1 cellular context compared by ENCODE assay signal in genomic region chr1:36099681-36100341, GRCh38.
TF ChIP-seq lines count a peak whose summit lies in the region.

No MANE protein-coding gene starts in this region.

TF ChIP-seq in K562, 482 proteins besides CTCF, POLR2A, EP300 and RAD21 (continued from another document and continues in another):
- TF ChIP-seq, protein P1, sequence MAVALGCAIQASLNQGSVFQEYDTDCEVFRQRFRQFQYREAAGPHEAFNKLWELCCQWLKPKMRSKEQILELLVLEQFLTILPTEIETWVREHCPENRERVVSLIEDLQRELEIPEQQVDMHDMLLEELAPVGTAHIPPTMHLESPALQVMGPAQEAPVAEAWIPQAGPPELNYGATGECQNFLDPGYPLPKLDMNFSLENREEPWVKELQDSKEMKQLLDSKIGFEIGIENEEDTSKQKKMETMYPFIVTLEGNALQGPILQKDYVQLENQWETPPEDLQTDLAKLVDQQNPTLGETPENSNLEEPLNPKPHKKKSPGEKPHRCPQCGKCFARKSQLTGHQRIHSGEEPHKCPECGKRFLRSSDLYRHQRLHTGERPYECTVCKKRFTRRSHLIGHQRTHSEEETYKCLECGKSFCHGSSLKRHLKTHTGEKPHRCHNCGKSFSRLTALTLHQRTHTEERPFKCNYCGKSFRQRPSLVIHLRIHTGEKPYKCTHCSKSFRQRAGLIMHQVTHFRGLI (CRISPR knock-in tag; IDR thresholded peaks at IDR 0.05), result no peak
- TF ChIP-seq BMI1 (IDR thresholded peaks at IDR 0.05; ENCODE audit: low read length) (no peak), ZNF12 (CRISPR knock-in tag; IDR thresholded peaks at IDR 0.05) (0 out of 2 replicates have a peak, but pooled peaks have one; percentile 48), HLTF (IDR thresholded peaks at IDR 0.05) (peak; percentile 81), ZNF217 (CRISPR knock-in tag; IDR thresholded peaks at IDR 0.05) (no peak), ZBTB9 (CRISPR knock-in tag; IDR thresholded peaks at IDR 0.05) (no peak), ZEB2 (IDR thresholded peaks at IDR 0.05) (peak; percentile 87), XRCC3 (IDR thresholded peaks at IDR 0.05) (no peak), BCOR (IDR thresholded peaks at IDR 0.05) (peak; percentile 54; the same call in 1 of the 2 replicates), ZNF146 (CRISPR knock-in tag; IDR thresholded peaks at IDR 0.05; ENCODE audit: unreplicated experiment) (no peak), NFYB (IDR thresholded peaks at IDR 0.05; ENCODE audit: extremely low read depth, insufficient read length) (no peak), NR2C2 (CRISPR knock-in tag; IDR thresholded peaks at IDR 0.05) (peak; percentile 65; the same call in 1 of the 2 replicates), NR2C2 (tag; IDR thresholded peaks at IDR 0.05) (peak; percentile 57; the same call in 1 of the 2 replicates), XRCC5 (IDR thresholded peaks at IDR 0.05; ENCODE audit: low read depth, low read length) (peak; percentile 69; the same call in 1 of the 2 replicates), ZNF445 (CRISPR knock-in tag; IDR thresholded peaks at IDR 0.05; ENCODE audit: low read depth) (no peak), SRSF7 (optimal IDR thresholded peaks at IDR 0.05; ENCODE audit: low read depth, low read length) (no peak), CC2D1A (IDR thresholded peaks at IDR 0.05) (peak; percentile 91), NONO (IDR thresholded peaks at IDR 0.05; ENCODE audit: low read depth in 2 of 2, low read length in 1 of 2) (no peak), FOXP4 (CRISPR knock-in tag; IDR thresholded peaks at IDR 0.05; ENCODE audit: borderline replicate concordance) (no peak), ETS2 (tag; IDR thresholded peaks at IDR 0.05; ENCODE audit: borderline replicate concordance, poor library complexity, severe bottlenecking) (no peak), GTF2E2 (tag; IDR thresholded peaks at IDR 0.05) (no peak), POU5F1 (IDR thresholded peaks at IDR 0.05; ENCODE audit: borderline replicate concordance, low read depth, low read length, partially characterized antibody) (no peak), FOS (IDR thresholded peaks at IDR 0.05; ENCODE audit: extremely low read depth, insufficient read length) (no peak), TSC22D4 (tag; IDR thresholded peaks at IDR 0.05) (no peak), NFIC (IDR thresholded peaks at IDR 0.05) (peak; percentile 53), E2F8 (IDR thresholded peaks at IDR 0.05; ENCODE audit: low read depth, partially characterized antibody) (peak; percentile 59), MTA3 (IDR thresholded peaks at IDR 0.05; ENCODE audit: borderline replicate concordance) (peak; percentile 85), ZNF174 (CRISPR knock-in tag; IDR thresholded peaks at IDR 0.05) (no peak), ATF3 (IDR thresholded peaks at IDR 0.05) (no peak), ATF3 (CRISPR knock-in tag; conservative IDR thresholded peaks at IDR 0.05) (no peak; the same call in 1 of the 2 replicates), RCOR1 (IDR thresholded peaks at IDR 0.05; ENCODE audit: borderline replicate concordance in 1 of 2, low read depth in 2 of 2, low read length in 2 of 2) (peak in 1 of 2 experiments; percentile 44; a peak in 3 of 4 replicates), TAF15 (IDR thresholded peaks at IDR 0.05; ENCODE audit: low read depth, low read length) (no peak), KLF16 (IDR thresholded peaks at IDR 0.05) (peak; percentile 42; the same call in 1 of the 2 replicates), PHF21A (IDR thresholded peaks at IDR 0.05; ENCODE audit: borderline replicate concordance, low read depth) (no peak; the same call in none of the 2 replicates), DPF2 (IDR thresholded peaks at IDR 0.05) (peak; percentile 65), ZKSCAN8 (CRISPR knock-in tag; IDR thresholded peaks at IDR 0.05) (no peak), MCM7 (IDR thresholded peaks at IDR 0.05) (no peak), TRIM24 (IDR thresholded peaks at IDR 0.05) (peak in 1 of 2 experiments; percentile 37; a peak in 1 of 4 replicates), MED1 (CRISPR knock-in tag; IDR thresholded peaks at IDR 0.05; ENCODE audit: borderline replicate concordance) (no peak), CBFB (CRISPR knock-in tag; IDR thresholded peaks at IDR 0.05) (peak; percentile 52; the same call in 1 of the 2 replicates), GABPB1 (CRISPR knock-in tag; IDR thresholded peaks at IDR 0.05) (no peak; the same call in none of the 2 replicates), FOXA1 (IDR thresholded peaks at IDR 0.05; ENCODE audit: borderline replicate concordance) (no peak), MAZ (CRISPR knock-in tag; conservative IDR thresholded peaks at IDR 0.05 in 1 of 2, IDR thresholded peaks at IDR 0.05 in 1 of 2) (peak; percentile 42 to 63; a peak in 3 of 4 replicates), ARID1B (IDR thresholded peaks at IDR 0.05) (peak; percentile 58; the same call in 1 of the 2 replicates), MXI1 (IDR thresholded peaks at IDR 0.05; ENCODE audit: low read depth, low read length) (no peak)
- TF ChIP-seq, protein P2, sequence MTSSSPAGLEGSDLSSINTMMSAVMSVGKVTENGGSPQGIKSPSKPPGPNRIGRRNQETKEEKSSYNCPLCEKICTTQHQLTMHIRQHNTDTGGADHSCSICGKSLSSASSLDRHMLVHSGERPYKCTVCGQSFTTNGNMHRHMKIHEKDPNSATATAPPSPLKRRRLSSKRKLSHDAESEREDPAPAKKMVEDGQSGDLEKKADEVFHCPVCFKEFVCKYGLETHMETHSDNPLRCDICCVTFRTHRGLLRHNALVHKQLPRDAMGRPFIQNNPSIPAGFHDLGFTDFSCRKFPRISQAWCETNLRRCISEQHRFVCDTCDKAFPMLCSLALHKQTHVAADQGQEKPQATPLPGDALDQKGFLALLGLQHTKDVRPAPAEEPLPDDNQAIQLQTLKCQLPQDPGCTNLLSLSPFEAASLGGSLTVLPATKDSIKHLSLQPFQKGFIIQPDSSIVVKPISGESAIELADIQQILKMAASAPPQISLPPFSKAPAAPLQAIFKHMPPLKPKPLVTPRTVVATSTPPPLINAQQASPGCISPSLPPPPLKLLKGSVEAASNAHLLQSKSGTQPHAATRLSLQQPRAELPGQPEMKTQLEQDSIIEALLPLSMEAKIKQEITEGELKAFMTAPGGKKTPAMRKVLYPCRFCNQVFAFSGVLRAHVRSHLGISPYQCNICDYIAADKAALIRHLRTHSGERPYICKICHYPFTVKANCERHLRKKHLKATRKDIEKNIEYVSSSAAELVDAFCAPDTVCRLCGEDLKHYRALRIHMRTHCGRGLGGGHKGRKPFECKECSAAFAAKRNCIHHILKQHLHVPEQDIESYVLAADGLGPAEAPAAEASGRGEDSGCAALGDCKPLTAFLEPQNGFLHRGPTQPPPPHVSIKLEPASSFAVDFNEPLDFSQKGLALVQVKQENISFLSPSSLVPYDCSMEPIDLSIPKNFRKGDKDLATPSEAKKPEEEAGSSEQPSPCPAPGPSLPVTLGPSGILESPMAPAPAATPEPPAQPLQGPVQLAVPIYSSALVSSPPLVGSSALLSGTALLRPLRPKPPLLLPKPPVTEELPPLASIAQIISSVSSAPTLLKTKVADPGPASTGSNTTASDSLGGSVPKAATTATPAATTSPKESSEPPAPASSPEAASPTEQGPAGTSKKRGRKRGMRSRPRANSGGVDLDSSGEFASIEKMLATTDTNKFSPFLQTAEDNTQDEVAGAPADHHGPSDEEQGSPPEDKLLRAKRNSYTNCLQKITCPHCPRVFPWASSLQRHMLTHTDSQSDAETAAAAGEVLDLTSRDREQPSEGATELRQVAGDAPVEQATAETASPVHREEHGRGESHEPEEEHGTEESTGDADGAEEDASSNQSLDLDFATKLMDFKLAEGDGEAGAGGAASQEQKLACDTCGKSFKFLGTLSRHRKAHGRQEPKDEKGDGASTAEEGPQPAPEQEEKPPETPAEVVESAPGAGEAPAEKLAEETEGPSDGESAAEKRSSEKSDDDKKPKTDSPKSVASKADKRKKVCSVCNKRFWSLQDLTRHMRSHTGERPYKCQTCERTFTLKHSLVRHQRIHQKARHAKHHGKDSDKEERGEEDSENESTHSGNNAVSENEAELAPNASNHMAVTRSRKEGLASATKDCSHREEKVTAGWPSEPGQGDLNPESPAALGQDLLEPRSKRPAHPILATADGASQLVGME (CRISPR knock-in tag; IDR thresholded peaks at IDR 0.05), result no peak
- TF ChIP-seq, protein P3, sequence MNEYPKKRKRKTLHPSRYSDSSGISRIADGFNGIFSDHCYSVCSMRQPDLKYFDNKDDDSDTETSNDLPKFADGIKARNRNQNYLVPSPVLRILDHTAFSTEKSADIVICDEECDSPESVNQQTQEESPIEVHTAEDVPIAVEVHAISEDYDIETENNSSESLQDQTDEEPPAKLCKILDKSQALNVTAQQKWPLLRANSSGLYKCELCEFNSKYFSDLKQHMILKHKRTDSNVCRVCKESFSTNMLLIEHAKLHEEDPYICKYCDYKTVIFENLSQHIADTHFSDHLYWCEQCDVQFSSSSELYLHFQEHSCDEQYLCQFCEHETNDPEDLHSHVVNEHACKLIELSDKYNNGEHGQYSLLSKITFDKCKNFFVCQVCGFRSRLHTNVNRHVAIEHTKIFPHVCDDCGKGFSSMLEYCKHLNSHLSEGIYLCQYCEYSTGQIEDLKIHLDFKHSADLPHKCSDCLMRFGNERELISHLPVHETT (CRISPR knock-in tag; conservative IDR thresholded peaks at IDR 0.05 in 1 of 2, IDR thresholded peaks at IDR 0.05 in 1 of 2), result no peak
- TF ChIP-seq, protein P4, sequence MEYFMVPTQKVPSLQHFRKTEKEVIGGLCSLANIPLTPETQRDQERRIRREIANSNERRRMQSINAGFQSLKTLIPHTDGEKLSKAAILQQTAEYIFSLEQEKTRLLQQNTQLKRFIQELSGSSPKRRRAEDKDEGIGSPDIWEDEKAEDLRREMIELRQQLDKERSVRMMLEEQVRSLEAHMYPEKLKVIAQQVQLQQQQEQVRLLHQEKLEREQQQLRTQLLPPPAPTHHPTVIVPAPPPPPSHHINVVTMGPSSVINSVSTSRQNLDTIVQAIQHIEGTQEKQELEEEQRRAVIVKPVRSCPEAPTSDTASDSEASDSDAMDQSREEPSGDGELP (CRISPR knock-in tag; IDR thresholded peaks at IDR 0.05; ENCODE audit: borderline replicate concordance), result peak; percentile 54; the same call in 1 of the 2 replicates
